16 cellular contexts compared by ENCODE assay signal in the genomic region with DNA sequence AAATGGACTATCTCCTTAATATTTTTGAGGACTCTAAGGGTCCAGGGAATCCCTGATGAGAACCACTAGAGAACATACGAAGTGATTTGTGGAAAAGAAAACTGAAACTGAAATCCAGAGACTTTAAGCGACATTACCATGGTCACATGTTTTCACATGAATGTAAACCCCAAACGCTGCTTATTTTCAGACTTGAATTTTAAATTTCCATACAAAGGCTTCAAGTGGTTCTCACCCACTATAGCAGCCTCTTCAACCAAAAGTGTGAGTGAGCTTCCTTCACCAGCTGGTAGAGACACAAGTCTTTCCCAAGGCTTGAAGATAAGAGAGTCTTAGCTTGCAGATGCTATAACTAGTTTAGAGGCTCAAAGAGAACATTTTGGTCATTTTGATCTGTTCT.
DNase-seq lines count a peak whose midpoint lies in the region; ATAC-seq lines count a peak whose summit lies in the region.
"Had no signal": no experiment of that assay in that cellular context is flagged by ENCODE, and none has a peak within 500 bp of the region (broad histone marks: within the 10 kb centered on the region; RNA-seq: fewer than 3 reads in every experiment).

No MANE protein-coding gene starts in this region.

- no peak overlapping the region for H3K27ac Mint-ChIP-seq in activated naive CD4-positive, alpha-beta T cell treated with anti-CD3 and anti-CD28 coated beads, Interleukin-2, amount 50 U/mL, for 72 hours
- H3K27ac Mint-ChIP-seq in activated T-helper 17 cell treated with anti-CD3 and anti-CD28 coated beads, Interleukin-2, amount 50 U/mL, for 72 hours = no peak overlapping the region
- H3K27ac Mint-ChIP-seq: dendritic cell treated with granulocyte-macrophage colony-stimulating factor and Interleukin-4, amounts not matched to agents 40 ng/mL and 50 ng/mL, for 4 days; mesothelial cell of epicardium had no signal

- peak; percentile 25 to 51 for ATAC-seq in activated naive CD4-positive, alpha-beta T cell treated with anti-CD3 and anti-CD28 coated beads, Interleukin-2, amount 50 U/mL, for 72 hours
- ATAC-seq in HG02759 (IDR thresholded peaks at IDR 0.05; ENCODE audit: unreplicated experiment) = peak; percentile 30
- peak; percentile 18 for ATAC-seq in activated T-helper 17 cell treated with anti-CD3 and anti-CD28 coated beads, Interleukin-2, amount 50 U/mL, for 72 hours (replicated peaks)
- peak; percentile 28 for ATAC-seq in stimulated activated naive CD8-positive, alpha-beta T cell treated with anti-CD3 and anti-CD28 coated beads, Interleukin-15, Interleukin-2, amounts not matched to agents 100 U/mL and 50 U/mL, for 24 hours

- H3K4me1 Mint-ChIP-seq in activated T-helper 17 cell treated with anti-CD3 and anti-CD28 coated beads, Interleukin-2, amount 50 U/mL, for 72 hours = no peaks in the 10 kb centered on the region

- H3K36me3 Mint-ChIP-seq in activated naive CD4-positive, alpha-beta T cell treated with anti-CD3 and anti-CD28 coated beads, Interleukin-2, amount 50 U/mL, for 72 hours = no peaks in the 10 kb centered on the region
- H3K36me3 Mint-ChIP-seq in activated T-helper 17 cell treated with anti-CD3 and anti-CD28 coated beads, Interleukin-2, amount 50 U/mL, for 72 hours (ENCODE audit: low read depth) = no peaks in the 10 kb centered on the region
- H3K36me3 Mint-ChIP-seq: mesothelial cell of epicardium had no signal

- no peak overlapping the region for H3K4me3 Mint-ChIP-seq in activated T-helper 17 cell treated with anti-CD3 and anti-CD28 coated beads, Interleukin-2, amount 50 U/mL, for 72 hours
- H3K4me3 Mint-ChIP-seq: dendritic cell treated with granulocyte-macrophage colony-stimulating factor and Interleukin-4, amounts not matched to agents 40 ng/mL and 50 ng/mL, for 4 days; mesothelial cell of epicardium had no signal

- H3K9me3 Mint-ChIP-seq in activated naive CD4-positive, alpha-beta T cell treated with anti-CD3 and anti-CD28 coated beads, Interleukin-2, amount 50 U/mL, for 72 hours = peaks cover 0 to under 1% of the 10 kb centered on the region in 2 donors
- H3K9me3 Mint-ChIP-seq in activated T-helper 17 cell treated with anti-CD3 and anti-CD28 coated beads, Interleukin-2, amount 50 U/mL, for 72 hours = no peaks in the 10 kb centered on the region
- H3K9me3 Mint-ChIP-seq: dendritic cell treated with granulocyte-macrophage colony-stimulating factor and Interleukin-4, amounts not matched to agents 40 ng/mL and 50 ng/mL, for 4 days; mesothelial cell of epicardium had no signal

- DNase-seq in activated naive CD4-positive, alpha-beta T cell treated with anti-CD3 and anti-CD28 coated beads, Interleukin-2, amount 50 U/mL, for 72 hours (ENCODE audit: low spot score in 2 of 2) = no peak
- DNase-seq in activated naive CD4-positive, alpha-beta T cell (lab: John Stamatoyannopoulos, UW) = no peak
- DNase-seq in stimulated activated naive CD8-positive, alpha-beta T cell treated with anti-CD3 and anti-CD28 coated beads, Interleukin-15, Interleukin-2, amounts not matched to agents 100 U/mL and 50 U/mL, for 24 hours = no peak
- DNase-seq in activated CD4-positive, CD25-positive, alpha-beta regulatory T cell (lab: John Stamatoyannopoulos, UW) = no peak
- no peak for DNase-seq in NCI-H146 treated with DMSO at 0.1 percent for 48 hours (lab: John Stamatoyannopoulos, UW; ENCODE audit: unreplicated experiment)
- DNase-seq in medulla oblongata (ENCODE audit: extremely low spot score) = no peak
- DNase-seq: amygdala; DND-41; KG1; NCI-H2029; SJCRH30; stimulated activated CD4-positive, alpha-beta T cell treated with anti-CD3 and anti-CD28 coated beads, Interleukin-2, amount 100 ng/mL, for 24 hours had no signal

- H3K27me3 Mint-ChIP-seq in activated T-helper 17 cell treated with anti-CD3 and anti-CD28 coated beads, Interleukin-2, amount 50 U/mL, for 72 hours = peaks cover 3% of the 10 kb centered on the region
- H3K27me3 Mint-ChIP-seq: dendritic cell treated with granulocyte-macrophage colony-stimulating factor and Interleukin-4, amounts not matched to agents 40 ng/mL and 50 ng/mL, for 4 days had no signal
